1 cellular context compared by ENCODE assay signal in the genomic region with DNA sequence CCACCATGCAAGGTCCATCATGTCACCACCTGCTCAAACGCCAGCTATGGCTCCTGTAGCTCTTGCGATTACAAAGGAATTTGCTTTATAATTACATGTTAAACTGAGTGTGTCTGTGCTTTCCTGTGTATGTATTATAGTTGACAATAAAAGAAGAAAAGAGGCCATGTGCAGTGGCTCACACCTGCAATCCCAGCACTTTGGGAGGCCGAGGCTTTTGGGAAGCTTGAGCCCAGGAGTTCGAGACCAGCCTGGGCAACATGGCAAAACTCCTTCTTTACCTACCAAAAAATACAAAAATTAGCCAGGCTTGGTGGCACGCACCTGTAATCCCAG.
A peak's percentile ranks its signal among the peaks of the same experiment; 100 is the strongest.
TF ChIP-seq lines count a peak whose summit lies in the region.

No MANE protein-coding gene starts in this region.

TF ChIP-seq in HepG2, 621 proteins besides CTCF, POLR2A, EP300 and RAD21 (continued from another document and continues in another):
- TF ChIP-seq SNAPC2 (CRISPR knock-in tag; IDR thresholded peaks at IDR 0.05) (no peak; the same call in 1 of the 2 replicates), NCOR1 (IDR thresholded peaks at IDR 0.05; ENCODE audit: borderline replicate concordance, low read length) (peak; percentile 60; the same call in 1 of the 2 replicates), RFXAP (CRISPR knock-in tag; IDR thresholded peaks at IDR 0.05; ENCODE audit: borderline replicate concordance) (0 out of 2 replicates have a peak, but pooled peaks have one; percentile 35), ZNF354B (CRISPR knock-in tag; IDR thresholded peaks at IDR 0.05) (no peak), JDP2 (CRISPR knock-in tag; IDR thresholded peaks at IDR 0.05; ENCODE audit: borderline replicate concordance) (no peak), AGO2 (optimal IDR thresholded peaks at IDR 0.05; ENCODE audit: low read depth, low read length) (no peak), MIXL1 (CRISPR knock-in tag; IDR thresholded peaks at IDR 0.05) (no peak), POLR2AphosphoS5 (IDR thresholded peaks at IDR 0.05; ENCODE audit: low read depth, low read length) (0 out of 2 replicates have a peak, but pooled peaks have one; percentile 53), ZNF547 (CRISPR knock-in tag; IDR thresholded peaks at IDR 0.05) (0 out of 2 replicates have a peak, but pooled peaks have one; percentile 2), ZBTB42 (CRISPR knock-in tag; IDR thresholded peaks at IDR 0.05) (no peak), TRIM24 (CRISPR knock-in tag; IDR thresholded peaks at IDR 0.05) (0 out of 2 replicates have a peak, but pooled peaks have one; percentile 3), ZNF30 (CRISPR knock-in tag; IDR thresholded peaks at IDR 0.05) (no peak), BCL6 (CRISPR knock-in tag; IDR thresholded peaks at IDR 0.05) (no peak), ZNF564 (CRISPR knock-in tag; IDR thresholded peaks at IDR 0.05) (peak; percentile 16; the same call in 1 of the 2 replicates), SAFB2 (CRISPR knock-in tag; IDR thresholded peaks at IDR 0.05; ENCODE audit: borderline replicate concordance, low read depth) (no peak), IRF2 (CRISPR knock-in tag; IDR thresholded peaks at IDR 0.05) (no peak; the same call in 1 of the 2 replicates), SALL1 (CRISPR knock-in tag; IDR thresholded peaks at IDR 0.05) (0 out of 2 replicates have a peak, but pooled peaks have one; percentile 1), ZNF670 (CRISPR knock-in tag; IDR thresholded peaks at IDR 0.05; ENCODE audit: borderline replicate concordance) (no peak), ZKSCAN5 (CRISPR knock-in tag; IDR thresholded peaks at IDR 0.05) (no peak), CBX5 (CRISPR knock-in tag; IDR thresholded peaks at IDR 0.05; ENCODE audit: borderline replicate concordance) (no peak), FOSL2 (CRISPR knock-in tag; IDR thresholded peaks at IDR 0.05) (no peak), ZFAT (CRISPR knock-in tag; conservative IDR thresholded peaks at IDR 0.05) (no peak), ZMYM2 (CRISPR knock-in tag; IDR thresholded peaks at IDR 0.05) (no peak; the same call in 1 of the 2 replicates), MED8 (CRISPR knock-in tag; IDR thresholded peaks at IDR 0.05; ENCODE audit: insufficient replicate concordance) (peak; percentile 16)
- TF ChIP-seq, protein P1, sequence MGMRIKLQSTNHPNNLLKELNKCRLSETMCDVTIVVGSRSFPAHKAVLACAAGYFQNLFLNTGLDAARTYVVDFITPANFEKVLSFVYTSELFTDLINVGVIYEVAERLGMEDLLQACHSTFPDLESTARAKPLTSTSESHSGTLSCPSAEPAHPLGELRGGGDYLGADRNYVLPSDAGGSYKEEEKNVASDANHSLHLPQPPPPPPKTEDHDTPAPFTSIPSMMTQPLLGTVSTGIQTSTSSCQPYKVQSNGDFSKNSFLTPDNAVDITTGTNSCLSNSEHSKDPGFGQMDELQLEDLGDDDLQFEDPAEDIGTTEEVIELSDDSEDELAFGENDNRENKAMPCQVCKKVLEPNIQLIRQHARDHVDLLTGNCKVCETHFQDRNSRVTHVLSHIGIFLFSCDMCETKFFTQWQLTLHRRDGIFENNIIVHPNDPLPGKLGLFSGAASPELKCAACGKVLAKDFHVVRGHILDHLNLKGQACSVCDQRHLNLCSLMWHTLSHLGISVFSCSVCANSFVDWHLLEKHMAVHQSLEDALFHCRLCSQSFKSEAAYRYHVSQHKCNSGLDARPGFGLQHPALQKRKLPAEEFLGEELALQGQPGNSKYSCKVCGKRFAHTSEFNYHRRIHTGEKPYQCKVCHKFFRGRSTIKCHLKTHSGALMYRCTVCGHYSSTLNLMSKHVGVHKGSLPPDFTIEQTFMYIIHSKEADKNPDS (CRISPR knock-in tag; IDR thresholded peaks at IDR 0.05) = no peak
- TF ChIP-seq, protein P2, sequence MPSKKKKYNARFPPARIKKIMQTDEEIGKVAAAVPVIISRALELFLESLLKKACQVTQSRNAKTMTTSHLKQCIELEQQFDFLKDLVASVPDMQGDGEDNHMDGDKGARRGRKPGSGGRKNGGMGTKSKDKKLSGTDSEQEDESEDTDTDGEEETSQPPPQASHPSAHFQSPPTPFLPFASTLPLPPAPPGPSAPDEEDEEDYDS (CRISPR knock-in tag; IDR thresholded peaks at IDR 0.05) = no peak
- TF ChIP-seq, protein P3, sequence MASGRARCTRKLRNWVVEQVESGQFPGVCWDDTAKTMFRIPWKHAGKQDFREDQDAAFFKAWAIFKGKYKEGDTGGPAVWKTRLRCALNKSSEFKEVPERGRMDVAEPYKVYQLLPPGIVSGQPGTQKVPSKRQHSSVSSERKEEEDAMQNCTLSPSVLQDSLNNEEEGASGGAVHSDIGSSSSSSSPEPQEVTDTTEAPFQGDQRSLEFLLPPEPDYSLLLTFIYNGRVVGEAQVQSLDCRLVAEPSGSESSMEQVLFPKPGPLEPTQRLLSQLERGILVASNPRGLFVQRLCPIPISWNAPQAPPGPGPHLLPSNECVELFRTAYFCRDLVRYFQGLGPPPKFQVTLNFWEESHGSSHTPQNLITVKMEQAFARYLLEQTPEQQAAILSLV (CRISPR knock-in tag; IDR thresholded peaks at IDR 0.05; ENCODE audit: borderline replicate concordance) = no peak
- TF ChIP-seq, protein P4, sequence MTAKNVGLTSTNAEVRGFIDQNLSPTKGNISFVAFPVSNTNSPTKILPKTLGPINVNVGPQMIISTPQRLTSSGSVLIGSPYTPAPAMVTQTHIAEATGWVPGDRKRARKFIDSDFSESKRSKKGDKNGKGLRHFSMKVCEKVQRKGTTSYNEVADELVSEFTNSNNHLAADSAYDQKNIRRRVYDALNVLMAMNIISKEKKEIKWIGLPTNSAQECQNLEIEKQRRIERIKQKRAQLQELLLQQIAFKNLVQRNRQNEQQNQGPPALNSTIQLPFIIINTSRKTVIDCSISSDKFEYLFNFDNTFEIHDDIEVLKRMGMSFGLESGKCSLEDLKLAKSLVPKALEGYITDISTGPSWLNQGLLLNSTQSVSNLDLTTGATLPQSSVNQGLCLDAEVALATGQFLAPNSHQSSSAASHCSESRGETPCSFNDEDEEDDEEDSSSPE (CRISPR knock-in tag; IDR thresholded peaks at IDR 0.05) = peak; percentile 30; the same call in 1 of the 2 replicates
- TF ChIP-seq, protein P5, sequence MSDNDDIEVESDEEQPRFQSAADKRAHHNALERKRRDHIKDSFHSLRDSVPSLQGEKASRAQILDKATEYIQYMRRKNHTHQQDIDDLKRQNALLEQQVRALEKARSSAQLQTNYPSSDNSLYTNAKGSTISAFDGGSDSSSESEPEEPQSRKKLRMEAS (IDR thresholded peaks at IDR 0.05) = no peak
- TF ChIP-seq, protein P6, sequence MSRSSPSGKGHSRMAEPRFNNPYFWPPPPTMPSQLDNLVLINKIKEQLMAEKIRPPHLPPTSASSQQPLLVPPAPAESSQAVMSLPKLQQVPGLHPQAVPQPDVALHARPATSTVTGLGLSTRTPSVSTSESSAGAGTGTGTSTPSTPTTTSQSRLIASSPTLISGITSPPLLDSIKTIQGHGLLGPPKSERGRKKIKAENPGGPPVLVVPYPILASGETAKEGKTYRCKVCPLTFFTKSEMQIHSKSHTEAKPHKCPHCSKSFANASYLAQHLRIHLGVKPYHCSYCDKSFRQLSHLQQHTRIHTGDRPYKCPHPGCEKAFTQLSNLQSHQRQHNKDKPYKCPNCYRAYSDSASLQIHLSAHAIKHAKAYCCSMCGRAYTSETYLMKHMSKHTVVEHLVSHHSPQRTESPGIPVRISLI (CRISPR knock-in tag; IDR thresholded peaks at IDR 0.05; ENCODE audit: borderline replicate concordance) = no peak
- TF ChIP-seq, protein P7, sequence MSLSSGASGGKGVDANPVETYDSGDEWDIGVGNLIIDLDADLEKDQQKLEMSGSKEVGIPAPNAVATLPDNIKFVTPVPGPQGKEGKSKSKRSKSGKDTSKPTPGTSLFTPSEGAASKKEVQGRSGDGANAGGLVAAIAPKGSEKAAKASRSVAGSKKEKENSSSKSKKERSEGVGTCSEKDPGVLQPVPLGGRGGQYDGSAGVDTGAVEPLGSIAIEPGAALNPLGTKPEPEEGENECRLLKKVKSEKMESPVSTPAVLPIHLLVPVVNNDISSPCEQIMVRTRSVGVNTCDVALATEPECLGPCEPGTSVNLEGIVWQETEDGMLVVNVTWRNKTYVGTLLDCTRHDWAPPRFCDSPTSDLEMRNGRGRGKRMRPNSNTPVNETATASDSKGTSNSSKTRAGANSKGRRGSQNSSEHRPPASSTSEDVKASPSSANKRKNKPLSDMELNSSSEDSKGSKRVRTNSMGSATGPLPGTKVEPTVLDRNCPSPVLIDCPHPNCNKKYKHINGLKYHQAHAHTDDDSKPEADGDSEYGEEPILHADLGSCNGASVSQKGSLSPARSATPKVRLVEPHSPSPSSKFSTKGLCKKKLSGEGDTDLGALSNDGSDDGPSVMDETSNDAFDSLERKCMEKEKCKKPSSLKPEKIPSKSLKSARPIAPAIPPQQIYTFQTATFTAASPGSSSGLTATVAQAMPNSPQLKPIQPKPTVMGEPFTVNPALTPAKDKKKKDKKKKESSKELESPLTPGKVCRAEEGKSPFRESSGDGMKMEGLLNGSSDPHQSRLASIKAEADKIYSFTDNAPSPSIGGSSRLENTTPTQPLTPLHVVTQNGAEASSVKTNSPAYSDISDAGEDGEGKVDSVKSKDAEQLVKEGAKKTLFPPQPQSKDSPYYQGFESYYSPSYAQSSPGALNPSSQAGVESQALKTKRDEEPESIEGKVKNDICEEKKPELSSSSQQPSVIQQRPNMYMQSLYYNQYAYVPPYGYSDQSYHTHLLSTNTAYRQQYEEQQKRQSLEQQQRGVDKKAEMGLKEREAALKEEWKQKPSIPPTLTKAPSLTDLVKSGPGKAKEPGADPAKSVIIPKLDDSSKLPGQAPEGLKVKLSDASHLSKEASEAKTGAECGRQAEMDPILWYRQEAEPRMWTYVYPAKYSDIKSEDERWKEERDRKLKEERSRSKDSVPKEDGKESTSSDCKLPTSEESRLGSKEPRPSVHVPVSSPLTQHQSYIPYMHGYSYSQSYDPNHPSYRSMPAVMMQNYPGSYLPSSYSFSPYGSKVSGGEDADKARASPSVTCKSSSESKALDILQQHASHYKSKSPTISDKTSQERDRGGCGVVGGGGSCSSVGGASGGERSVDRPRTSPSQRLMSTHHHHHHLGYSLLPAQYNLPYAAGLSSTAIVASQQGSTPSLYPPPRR (CRISPR knock-in tag; IDR thresholded peaks at IDR 0.05; ENCODE audit: borderline replicate concordance) = no peak
- TF ChIP-seq, protein P8, sequence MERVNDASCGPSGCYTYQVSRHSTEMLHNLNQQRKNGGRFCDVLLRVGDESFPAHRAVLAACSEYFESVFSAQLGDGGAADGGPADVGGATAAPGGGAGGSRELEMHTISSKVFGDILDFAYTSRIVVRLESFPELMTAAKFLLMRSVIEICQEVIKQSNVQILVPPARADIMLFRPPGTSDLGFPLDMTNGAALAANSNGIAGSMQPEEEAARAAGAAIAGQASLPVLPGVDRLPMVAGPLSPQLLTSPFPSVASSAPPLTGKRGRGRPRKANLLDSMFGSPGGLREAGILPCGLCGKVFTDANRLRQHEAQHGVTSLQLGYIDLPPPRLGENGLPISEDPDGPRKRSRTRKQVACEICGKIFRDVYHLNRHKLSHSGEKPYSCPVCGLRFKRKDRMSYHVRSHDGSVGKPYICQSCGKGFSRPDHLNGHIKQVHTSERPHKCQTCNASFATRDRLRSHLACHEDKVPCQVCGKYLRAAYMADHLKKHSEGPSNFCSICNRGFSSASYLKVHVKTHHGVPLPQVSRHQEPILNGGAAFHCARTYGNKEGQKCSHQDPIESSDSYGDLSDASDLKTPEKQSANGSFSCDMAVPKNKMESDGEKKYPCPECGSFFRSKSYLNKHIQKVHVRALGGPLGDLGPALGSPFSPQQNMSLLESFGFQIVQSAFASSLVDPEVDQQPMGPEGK (CRISPR knock-in tag; IDR thresholded peaks at IDR 0.05) = no peak
- TF ChIP-seq, protein P9, sequence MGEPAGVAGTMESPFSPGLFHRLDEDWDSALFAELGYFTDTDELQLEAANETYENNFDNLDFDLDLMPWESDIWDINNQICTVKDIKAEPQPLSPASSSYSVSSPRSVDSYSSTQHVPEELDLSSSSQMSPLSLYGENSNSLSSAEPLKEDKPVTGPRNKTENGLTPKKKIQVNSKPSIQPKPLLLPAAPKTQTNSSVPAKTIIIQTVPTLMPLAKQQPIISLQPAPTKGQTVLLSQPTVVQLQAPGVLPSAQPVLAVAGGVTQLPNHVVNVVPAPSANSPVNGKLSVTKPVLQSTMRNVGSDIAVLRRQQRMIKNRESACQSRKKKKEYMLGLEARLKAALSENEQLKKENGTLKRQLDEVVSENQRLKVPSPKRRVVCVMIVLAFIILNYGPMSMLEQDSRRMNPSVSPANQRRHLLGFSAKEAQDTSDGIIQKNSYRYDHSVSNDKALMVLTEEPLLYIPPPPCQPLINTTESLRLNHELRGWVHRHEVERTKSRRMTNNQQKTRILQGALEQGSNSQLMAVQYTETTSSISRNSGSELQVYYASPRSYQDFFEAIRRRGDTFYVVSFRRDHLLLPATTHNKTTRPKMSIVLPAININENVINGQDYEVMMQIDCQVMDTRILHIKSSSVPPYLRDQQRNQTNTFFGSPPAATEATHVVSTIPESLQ (CRISPR knock-in tag; conservative IDR thresholded peaks at IDR 0.05) = 0 out of 2 replicates have a peak, but pooled peaks have one; percentile 5
- TF ChIP-seq, protein P10, sequence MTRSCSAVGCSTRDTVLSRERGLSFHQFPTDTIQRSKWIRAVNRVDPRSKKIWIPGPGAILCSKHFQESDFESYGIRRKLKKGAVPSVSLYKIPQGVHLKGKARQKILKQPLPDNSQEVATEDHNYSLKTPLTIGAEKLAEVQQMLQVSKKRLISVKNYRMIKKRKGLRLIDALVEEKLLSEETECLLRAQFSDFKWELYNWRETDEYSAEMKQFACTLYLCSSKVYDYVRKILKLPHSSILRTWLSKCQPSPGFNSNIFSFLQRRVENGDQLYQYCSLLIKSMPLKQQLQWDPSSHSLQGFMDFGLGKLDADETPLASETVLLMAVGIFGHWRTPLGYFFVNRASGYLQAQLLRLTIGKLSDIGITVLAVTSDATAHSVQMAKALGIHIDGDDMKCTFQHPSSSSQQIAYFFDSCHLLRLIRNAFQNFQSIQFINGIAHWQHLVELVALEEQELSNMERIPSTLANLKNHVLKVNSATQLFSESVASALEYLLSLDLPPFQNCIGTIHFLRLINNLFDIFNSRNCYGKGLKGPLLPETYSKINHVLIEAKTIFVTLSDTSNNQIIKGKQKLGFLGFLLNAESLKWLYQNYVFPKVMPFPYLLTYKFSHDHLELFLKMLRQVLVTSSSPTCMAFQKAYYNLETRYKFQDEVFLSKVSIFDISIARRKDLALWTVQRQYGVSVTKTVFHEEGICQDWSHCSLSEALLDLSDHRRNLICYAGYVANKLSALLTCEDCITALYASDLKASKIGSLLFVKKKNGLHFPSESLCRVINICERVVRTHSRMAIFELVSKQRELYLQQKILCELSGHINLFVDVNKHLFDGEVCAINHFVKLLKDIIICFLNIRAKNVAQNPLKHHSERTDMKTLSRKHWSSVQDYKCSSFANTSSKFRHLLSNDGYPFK (CRISPR knock-in tag; IDR thresholded peaks at IDR 0.05; ENCODE audit: borderline replicate concordance) = 0 out of 2 replicates have a peak, but pooled peaks have one; percentile 7
- TF ChIP-seq, protein P11, sequence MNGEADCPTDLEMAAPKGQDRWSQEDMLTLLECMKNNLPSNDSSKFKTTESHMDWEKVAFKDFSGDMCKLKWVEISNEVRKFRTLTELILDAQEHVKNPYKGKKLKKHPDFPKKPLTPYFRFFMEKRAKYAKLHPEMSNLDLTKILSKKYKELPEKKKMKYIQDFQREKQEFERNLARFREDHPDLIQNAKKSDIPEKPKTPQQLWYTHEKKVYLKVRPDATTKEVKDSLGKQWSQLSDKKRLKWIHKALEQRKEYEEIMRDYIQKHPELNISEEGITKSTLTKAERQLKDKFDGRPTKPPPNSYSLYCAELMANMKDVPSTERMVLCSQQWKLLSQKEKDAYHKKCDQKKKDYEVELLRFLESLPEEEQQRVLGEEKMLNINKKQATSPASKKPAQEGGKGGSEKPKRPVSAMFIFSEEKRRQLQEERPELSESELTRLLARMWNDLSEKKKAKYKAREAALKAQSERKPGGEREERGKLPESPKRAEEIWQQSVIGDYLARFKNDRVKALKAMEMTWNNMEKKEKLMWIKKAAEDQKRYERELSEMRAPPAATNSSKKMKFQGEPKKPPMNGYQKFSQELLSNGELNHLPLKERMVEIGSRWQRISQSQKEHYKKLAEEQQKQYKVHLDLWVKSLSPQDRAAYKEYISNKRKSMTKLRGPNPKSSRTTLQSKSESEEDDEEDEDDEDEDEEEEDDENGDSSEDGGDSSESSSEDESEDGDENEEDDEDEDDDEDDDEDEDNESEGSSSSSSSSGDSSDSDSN (CRISPR knock-in tag; IDR thresholded peaks at IDR 0.05) = no peak
